37 cellular contexts compared by ENCODE assay signal in genomic region chr22:41203118-41203517, GRCh38. TPM values are rescaled to one million over a fixed set of nuclear protein-coding genes. Genes with fewer than 3 reads are reported as not detected.
"Had no signal": no experiment of that assay in that cellular context is flagged by ENCODE, and none has a peak within 500 bp of the region (broad histone marks: within the 10 kb centered on the region; RNA-seq: fewer than 3 reads in every experiment).

No MANE protein-coding gene starts in this region.

- H3K27me3 Mint-ChIP-seq: activated CD4-positive, alpha-beta memory T cell treated with anti-CD3 and anti-CD28 coated beads for 36 hours; activated T-helper 17 cell treated with anti-CD3 and anti-CD28 coated beads, Interleukin-2, amount 50 U/mL, for 72 hours had no signal

- ATAC-seq: activated CD8-positive, alpha-beta T cell treated with anti-CD3 and anti-CD28 coated beads for 36 hours; activated naive CD4-positive, alpha-beta T cell treated with anti-CD3 and anti-CD28 coated beads, Interleukin-2, amount 50 U/mL, for 72 hours; activated T-cell treated with anti-CD3 and anti-CD28 coated beads, Interleukin-2, amount 50 U/mL, for 4 hours; activated T-cell treated with anti-CD3 and anti-CD28 coated beads, Interleukin-2, amount 50 U/mL, for 72 hours; activated T-helper 17 cell treated with anti-CD3 and anti-CD28 coated beads, Interleukin-2, amount 50 U/mL, for 72 hours; body of pancreas had no signal

- FAIRE-seq: astrocyte, TTC549 had no signal

- H3K9me3 Mint-ChIP-seq: activated B cell treated with CpG ODN at 0.5 μM for 24 hours; activated CD4-positive, alpha-beta memory T cell treated with anti-CD3 and anti-CD28 coated beads for 36 hours; activated CD4-positive, alpha-beta T cell treated with anti-CD3 and anti-CD28 coated beads, Interleukin-2, amount 10 ng/mL, durations not matched to agents 24 days and 14 days; activated CD8-positive, alpha-beta T cell treated with anti-CD3 and anti-CD28 coated beads for 36 hours; activated naive CD4-positive, alpha-beta T cell treated with anti-CD3 and anti-CD28 coated beads for 36 hours; activated naive CD4-positive, alpha-beta T cell treated with anti-CD3 and anti-CD28 coated beads, Interleukin-2, amount 50 U/mL, for 72 hours; activated naive CD8-positive, alpha-beta T cell treated with anti-CD3 and anti-CD28 coated beads, Interleukin-2, amount 10 ng/mL, durations not matched to agents 7 days and 5 days; activated T-cell treated with anti-CD3 and anti-CD28 coated beads, Interleukin-2, amount 50 U/mL, for 4 hours; activated T-cell treated with anti-CD3 and anti-CD28 coated beads, Interleukin-2, amount 50 U/mL, for 72 hours; activated T-helper 1 cell treated with anti-CD3 and anti-CD28 coated beads, Interleukin-12 subunit alpha, Interleukin-12 subunit beta, Interleukin-2, Interleukin-4 antibody, amounts not matched to agents 30 ng/mL and 10 ng/mL and 1 ng/mL, durations not matched to agents 14 hours and 24 hours and 36 hours; activated T-helper 17 cell treated with anti-CD3 and anti-CD28 coated beads, Interleukin-2, amount 50 U/mL, for 72 hours; T-helper 1 cell treated with Interleukin-12 subunit alpha and Interleukin-12 subunit beta and Interleukin-4 antibody, amounts not matched to agents 30 μg/mL and 1 μg/mL, for 36 hours; T-helper 2 cell treated with Interferon-gamma antibody and Interleukin-4, amounts not matched to agents 5 μg/mL and 100 μg/mL, for 36 hours had no signal

- H3K27ac ChIP-seq: adrenal gland, body of pancreas, brain microvascular endothelial cell, breast epithelium, VCaP had no signal

- H3K9me3 ChIP-seq: adrenal gland, body of pancreas, breast epithelium had no signal

- H3K4me3 Mint-ChIP-seq: activated B cell treated with CpG ODN at 0.5 μM for 24 hours; activated CD4-positive, alpha-beta memory T cell treated with anti-CD3 and anti-CD28 coated beads for 36 hours; activated CD4-positive, alpha-beta T cell treated with anti-CD3 and anti-CD28 coated beads, Interleukin-2, amount 10 ng/mL, durations not matched to agents 24 days and 14 days; activated CD8-positive, alpha-beta T cell treated with anti-CD3 and anti-CD28 coated beads for 36 hours; activated naive CD4-positive, alpha-beta T cell treated with anti-CD3 and anti-CD28 coated beads for 36 hours; activated naive CD8-positive, alpha-beta T cell treated with anti-CD3 and anti-CD28 coated beads, Interleukin-2, amount 10 ng/mL, durations not matched to agents 7 days and 5 days; activated T-cell treated with anti-CD3 and anti-CD28 coated beads, Interleukin-2, amount 50 U/mL, for 4 hours; activated T-cell treated with anti-CD3 and anti-CD28 coated beads, Interleukin-2, amount 50 U/mL, for 72 hours; T-helper 1 cell treated with Interleukin-12 subunit alpha and Interleukin-12 subunit beta and Interleukin-4 antibody, amounts not matched to agents 30 μg/mL and 1 μg/mL, for 36 hours had no signal

- H3K36me3 ChIP-seq: adrenal gland, brain microvascular endothelial cell, breast epithelium had no signal

- H3K4me3 ChIP-seq: adrenal gland, body of pancreas, breast epithelium had no signal

- DNase-seq: activated B cell treated with CpG ODN at 0.5 μM for 24 hours; activated CD4-positive, alpha-beta memory T cell treated with anti-CD3 and anti-CD28 coated beads for 36 hours; activated CD4-positive, alpha-beta T cell treated with anti-CD3 and anti-CD28 coated beads for 4 hours; activated CD4-positive, alpha-beta T cell treated with anti-CD3 and anti-CD28 coated beads, Interleukin-2, amount 10 ng/mL, durations not matched to agents 24 days and 14 days; activated CD4-positive, alpha-beta T cell treated with anti-CD3 and anti-CD28 coated beads, Interleukin-2, amount 50 U/mL, for 1 hour; activated CD4-positive, alpha-beta T cell treated with anti-CD3 and anti-CD28 coated beads, Interleukin-2, amount 50 U/mL, for 4 hours; activated CD4-positive, CD25-positive, alpha-beta regulatory T cell treated with anti-CD3 and anti-CD28 coated beads, Interleukin-2, amount 50 U/mL, for 72 hours; activated CD8-positive, alpha-beta memory T cell treated with anti-CD3 and anti-CD28 coated beads, Interleukin-2, amount 50 U/mL, for 4 hours; activated CD8-positive, alpha-beta T cell treated with anti-CD3 and anti-CD28 coated beads for 36 hours; activated effector memory CD4-positive, alpha-beta T cell treated with anti-CD3 and anti-CD28 coated beads, Interleukin-2, amount 50 U/mL, for 16 hours; activated gamma-delta T cell treated with Interleukin-2 at 50 U/mL for 16 hours; activated naive CD4-positive, alpha-beta T cell; activated naive CD4-positive, alpha-beta T cell treated with anti-CD3 and anti-CD28 coated beads for 36 hours; activated naive CD4-positive, alpha-beta T cell treated with anti-CD3 and anti-CD28 coated beads, Interleukin-2, amount 50 U/mL, for 16 hours; activated naive CD8-positive, alpha-beta T cell treated with anti-CD3 and anti-CD28 coated beads, Interleukin-2, amount 10 ng/mL, durations not matched to agents 7 days and 5 days; activated T-cell treated with anti-CD3 and anti-CD28 coated beads for 4 hours; activated T-cell treated with anti-CD3 and anti-CD28 coated beads, Interleukin-2, amount 50 U/mL, for 1 hour; activated T-cell treated with anti-CD3 and anti-CD28 coated beads, Interleukin-2, amount 50 U/mL, for 4 hours; activated T-cell treated with anti-CD3 and anti-CD28 coated beads, Interleukin-2, amount 50 U/mL, for 72 hours; adrenal gland; amniotic stem cell; aorta; body of pancreas; brain microvascular endothelial cell; central memory CD4-positive, alpha-beta T cell; T-helper 1 cell; T-helper 2 cell; T-helper 9 cell had no signal

- H3K4me1 ChIP-seq: breast epithelium had no signal

- H3K27me3 ChIP-seq: adrenal gland, body of pancreas, brain microvascular endothelial cell, breast epithelium had no signal

- H3K27ac Mint-ChIP-seq: activated B cell treated with CpG ODN at 0.5 μM for 24 hours; activated CD4-positive, alpha-beta memory T cell treated with anti-CD3 and anti-CD28 coated beads for 36 hours; activated CD4-positive, alpha-beta T cell treated with anti-CD3 and anti-CD28 coated beads, Interleukin-2, amount 10 ng/mL, durations not matched to agents 24 days and 14 days; activated CD8-positive, alpha-beta T cell treated with anti-CD3 and anti-CD28 coated beads for 36 hours; activated naive CD4-positive, alpha-beta T cell treated with anti-CD3 and anti-CD28 coated beads for 36 hours; activated naive CD8-positive, alpha-beta T cell treated with anti-CD3 and anti-CD28 coated beads, Interleukin-2, amount 10 ng/mL, durations not matched to agents 7 days and 5 days; activated T-cell treated with anti-CD3 and anti-CD28 coated beads, Interleukin-2, amount 50 U/mL, for 72 hours; activated T-helper 1 cell treated with anti-CD3 and anti-CD28 coated beads, Interleukin-12 subunit alpha, Interleukin-12 subunit beta, Interleukin-2, Interleukin-4 antibody, amounts not matched to agents 30 ng/mL and 10 ng/mL and 1 ng/mL, durations not matched to agents 14 hours and 24 hours and 36 hours; activated T-helper 17 cell treated with anti-CD3 and anti-CD28 coated beads, Interleukin-2, amount 50 U/mL, for 72 hours; T-helper 2 cell treated with Interferon-gamma antibody and Interleukin-4, amounts not matched to agents 5 μg/mL and 100 μg/mL, for 36 hours had no signal

RNA-seq across cellular contexts. Expression of gene CHADL, which starts 37.6 kb away (rescaled TPM):
- total RNA-seq: activated B cell treated with CpG ODN at 0.5 μM for 24 hours had no signal
